10 cellular contexts compared by ENCODE assay signal in genomic region chr17:37301288-37301687, GRCh38.
DNase-seq lines count a peak whose midpoint lies in the region; ATAC-seq, FAIRE-seq and TF ChIP-seq lines count a peak whose summit lies in the region.
"Had no signal": no experiment of that assay in that cellular context is flagged by ENCODE, and none has a peak within 500 bp of the region (broad histone marks: within the 10 kb centered on the region; RNA-seq: fewer than 3 reads in every experiment).

No MANE protein-coding gene starts in this region.

- H3K4me2 ChIP-seq in keratinocyte (ENCODE audit: control insufficient read depth, extremely low read depth, insufficient read depth, low read depth, low read length), result peak overlapping the region; percentile 65

- H3K9ac ChIP-seq in endocrine pancreas (ENCODE audit: control insufficient read depth, insufficient read depth, low read length) (no peak overlapping the region), keratinocyte (ENCODE audit: control insufficient read depth, extremely low read depth, insufficient read depth, low read length) (no peak overlapping the region)

- H3K9me3 ChIP-seq in breast epithelium (no peaks in the 10 kb centered on the region), endocrine pancreas (ENCODE audit: control insufficient read depth, low read length) (no peaks in the 10 kb centered on the region), keratinocyte (ENCODE audit: control insufficient read depth, low read depth, low read length) (no peaks in the 10 kb centered on the region)

- TF ChIP-seq POLR2A in breast epithelium (IDR thresholded peaks at IDR 0.05), result no peak
- TF ChIP-seq POLR2A in H54 (IDR thresholded peaks at IDR 0.05; ENCODE audit: low read depth, low read length), result no peak

- no peaks in the 10 kb centered on the region for H3K9me1 ChIP-seq in keratinocyte (ENCODE audit: control insufficient read depth, extremely low read depth, insufficient read depth, low read length)

- intact Hi-C loops in breast epithelium (cut with DNase I; ENCODE audit: low total_unique reads), result no loop called here

- no peak for ATAC-seq in GM21515 (IDR thresholded peaks at IDR 0.05; ENCODE audit: unreplicated experiment)
- ATAC-seq in stimulated activated naive CD8-positive, alpha-beta T cell treated with anti-CD3 and anti-CD28 coated beads, Interleukin-15, Interleukin-2, amounts not matched to agents 100 U/mL and 50 U/mL, for 24 hours, result no peak

- dilution Hi-C loops in keratinocyte (cut with MboI; ENCODE audit: extremely low pct_ligation_motif_present, low sequenced_read_pairs), result no loop called here

- H3K4me1 ChIP-seq in breast epithelium, result no peaks in the 10 kb centered on the region
- peaks cover 11% of the 10 kb centered on the region for H3K4me1 ChIP-seq in endocrine pancreas (ENCODE audit: control insufficient read depth, insufficient read depth, low read length)
- peaks cover 44% of the 10 kb centered on the region for H3K4me1 ChIP-seq in keratinocyte (ENCODE audit: control insufficient read depth, extremely low read depth, insufficient read depth, low read length)

- H2AFZ ChIP-seq in keratinocyte (ENCODE audit: control insufficient read depth, low read length), result no peak overlapping the region

- H3K27ac ChIP-seq in breast epithelium, result no peak overlapping the region
- peak overlapping the region; percentile 31 for H3K27ac ChIP-seq in keratinocyte (ENCODE audit: control insufficient read depth, insufficient read depth, low read length)
- H3K27ac ChIP-seq: WERI-Rb-1 had no signal

- H3K4me3 ChIP-seq in breast epithelium (no peak overlapping the region), endocrine pancreas (ENCODE audit: control insufficient read depth, insufficient read depth, low read length) (peak overlapping the region; percentile 50), keratinocyte (ENCODE audit: control insufficient read depth in 2 of 3, extremely low read depth in 1 of 3, insufficient read depth in 2 of 3, low read depth in 1 of 3, low read length in 3 of 3) (no peak overlapping the region)

- H3K27me3 ChIP-seq in breast epithelium, result no peaks in the 10 kb centered on the region
- no peaks in the 10 kb centered on the region for H3K27me3 ChIP-seq in endocrine pancreas (ENCODE audit: control insufficient read depth, insufficient read depth, low read length)
- H3K27me3 ChIP-seq in keratinocyte (ENCODE audit: control insufficient read depth, extremely low read depth, insufficient read depth, low read length), result no peaks in the 10 kb centered on the region

- DNase-seq in T47D (ENCODE audit: low read depth in 1 of 2, low spot score in 1 of 2) (peak; percentile 34 to 58), breast epithelium (ENCODE audit: low spot score in 2 of 2) (no peak), keratinocyte (ENCODE audit: low read depth, low spot score) (no peak), NCI-H2196 (lab: John Stamatoyannopoulos, UW; ENCODE audit: unreplicated experiment) (no peak), H54 (ENCODE audit: insufficient read length, low spot score) (no peak)
- no peak for DNase-seq in stimulated activated naive CD8-positive, alpha-beta T cell treated with anti-CD3 and anti-CD28 coated beads, Interleukin-15, Interleukin-2, amounts not matched to agents 100 U/mL and 50 U/mL, for 24 hours
- DNase-seq: activated gamma-delta T cell, WERI-Rb-1 had no signal

- FAIRE-seq in keratinocyte (lab: Jason Lieb, UNC) (no peak), H54 (lab: Jason Lieb, UNC) (no peak)

- H3K36me3 ChIP-seq in breast epithelium, result no peaks in the 10 kb centered on the region
- H3K36me3 ChIP-seq in endocrine pancreas (ENCODE audit: control insufficient read depth, insufficient read depth, low read length), result no peaks in the 10 kb centered on the region
- no peaks in the 10 kb centered on the region for H3K36me3 ChIP-seq in keratinocyte (ENCODE audit: control insufficient read depth in 2 of 2, extremely low read depth in 1 of 2, insufficient read depth in 2 of 2, low read length in 2 of 2)

- H4K20me1 ChIP-seq in keratinocyte (ENCODE audit: control insufficient read depth, extremely low read depth, insufficient read depth, low read length), result peaks cover 2% of the 10 kb centered on the region

- peaks cover 40% of the 10 kb centered on the region for H3K79me2 ChIP-seq in keratinocyte (ENCODE audit: control insufficient read depth, insufficient read depth, low read length)

- TF ChIP-seq CTCF in breast epithelium (IDR thresholded peaks at IDR 0.05) (no peak), keratinocyte (optimal IDR thresholded peaks at IDR 0.05 in 1 of 3, IDR thresholded peaks at IDR 0.05 in 1 of 3, conservative IDR thresholded peaks at IDR 0.05 in 1 of 3; ENCODE audit: extremely low read depth in 1 of 3, insufficient read depth in 2 of 3, low read length in 3 of 3) (no peak)

- in situ Hi-C loops in T47D (cut with HindIII; ENCODE audit: low pct_unique_long_range_greater_than_20kb, low sequenced_read_pairs), result no loop called here

Comparison
In these comparisons a context has a peak if more than half of its experiments do, and no peak if none do; other contexts are left out.
1. DNase-seq: peak in T47D (2 of 2); none in breast epithelium (0 of 2), keratinocyte (single experiment), NCI-H2196 (single experiment), stimulated activated naive CD8-positive, alpha-beta T cell treated with anti-CD3 and anti-CD28 coated beads, Interleukin-15, Interleukin-2, amounts not matched to agents 100 U/mL and 50 U/mL, for 24 hours (single experiment) and H54 (single experiment).